ENCODE assay signal across 8 cellular contexts in the genomic region with DNA sequence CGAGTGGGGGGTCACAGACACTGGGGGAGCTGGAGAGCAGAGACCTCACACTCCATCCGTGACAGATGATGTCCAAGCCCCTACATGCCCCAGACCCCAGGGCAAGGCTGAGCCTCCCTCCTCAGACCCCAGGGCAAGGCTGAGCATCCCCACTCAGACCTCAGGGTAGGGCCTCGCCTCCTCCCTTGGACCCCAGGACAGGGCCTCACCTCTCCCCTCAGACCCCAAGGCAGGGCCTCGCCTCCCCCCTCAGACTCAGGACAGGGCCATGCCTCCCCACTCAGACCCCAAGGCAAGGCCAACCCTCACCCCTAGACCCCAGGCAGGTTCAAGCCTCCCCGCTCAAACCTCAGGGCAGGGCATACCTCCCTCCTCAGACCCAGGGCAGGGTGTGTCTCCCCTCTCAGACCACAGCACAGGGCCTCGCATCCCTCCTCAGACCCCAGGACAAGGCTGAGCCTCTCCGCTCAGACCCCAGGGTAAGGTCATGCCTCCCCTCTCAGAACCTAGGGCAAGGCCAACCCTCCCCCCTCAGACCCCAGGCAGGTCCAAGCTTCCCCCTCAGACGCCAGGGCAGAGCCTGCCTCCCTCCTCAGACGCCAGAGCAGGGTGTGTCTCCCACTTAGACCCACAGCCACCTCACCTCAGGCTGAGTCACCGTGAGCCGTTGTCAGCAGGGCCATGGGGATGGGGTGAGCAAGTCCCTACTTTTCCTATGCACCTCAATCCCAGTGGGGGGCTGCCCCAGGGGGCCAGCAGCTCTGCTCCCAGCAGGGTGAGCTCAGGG.
A peak's percentile ranks its signal among the peaks of the same experiment; 100 is the strongest.
DNase-seq lines count a peak whose midpoint lies in the region; ATAC-seq and TF ChIP-seq lines count a peak whose summit lies in the region.

No MANE protein-coding gene starts in this region.

- no peak overlapping the region for H3K4me3 ChIP-seq in HL-60 (replicated peaks; ENCODE audit: insufficient read depth, low read length)

- TF ChIP-seq CTCF in HL-60 (IDR thresholded peaks at IDR 0.05; ENCODE audit: insufficient read depth, low read length), result no peak
- TF ChIP-seq CTCF in GM13976 (IDR thresholded peaks at IDR 0.05; ENCODE audit: borderline replicate concordance, control extremely low read depth, extremely low read depth, insufficient read depth, missing control alignments), result no peak

- DNase-seq in HL-60 (ENCODE audit: low read depth in 1 of 2, low spot score in 1 of 2) (peak in 1 of 2 experiments; percentile 49), DMS79 (lab: John Stamatoyannopoulos, UW) (no peak), GM13976 (ENCODE audit: low spot score) (no peak)
- DNase-seq in activated CD4-positive, alpha-beta T cell treated with anti-CD3 and anti-CD28 coated beads for 24 hours (ENCODE audit: low read depth in 2 of 2), result peak; percentile 41 to 57
- peak; percentile 28 for DNase-seq in effector CD8-positive, alpha-beta T cell (lab: John Stamatoyannopoulos, UW)
- peak; percentile 83 for DNase-seq in stimulated activated CD4-positive, alpha-beta T cell treated with anti-CD3 and anti-CD28 coated beads, Interleukin-15, amount 100 ng/mL, for 24 hours

- no peak for ATAC-seq in GM21529 (IDR thresholded peaks at IDR 0.05; ENCODE audit: unreplicated experiment)
- ATAC-seq in HG03135 (IDR thresholded peaks at IDR 0.05; ENCODE audit: unreplicated experiment), result no peak

- no peaks in the 10 kb centered on the region for H3K27me3 ChIP-seq in HL-60 (ENCODE audit: insufficient read depth, poor library complexity, severe bottlenecking)

- in situ Hi-C loops in GM13976 (cut with MboI; ENCODE audit: low sequenced_read_pairs, unreplicated experiment), result no loop called here

- H3K27ac ChIP-seq in HL-60 (replicated peaks), result peak overlapping the region; percentile 43

Comparison
In these comparisons a context has a peak if more than half of its experiments do, and no peak if none do; other contexts are left out.
1. DNase-seq: peak in activated CD4-positive, alpha-beta T cell treated with anti-CD3 and anti-CD28 coated beads for 24 hours (2 of 2), effector CD8-positive, alpha-beta T cell (single experiment) and stimulated activated CD4-positive, alpha-beta T cell treated with anti-CD3 and anti-CD28 coated beads, Interleukin-15, amount 100 ng/mL, for 24 hours (single experiment); none in DMS79 (single experiment) and GM13976 (single experiment).